In genomic region chr14:77051101-77051500, GRCh38 we compare ENCODE assay signal across 12 cellular contexts. TPM values are rescaled to one million over a fixed set of nuclear protein-coding genes. Genes with fewer than 3 reads are reported as not detected.
DNase-seq lines count a peak whose midpoint lies in the region; ATAC-seq, FAIRE-seq and TF ChIP-seq lines count a peak whose summit lies in the region.
"Had no signal": no experiment of that assay in that cellular context is flagged by ENCODE, and none has a peak within 500 bp of the region (broad histone marks: within the 10 kb centered on the region; RNA-seq: fewer than 3 reads in every experiment).

No MANE protein-coding gene starts in this region.

- H3K4me1 Mint-ChIP-seq in CD14-positive monocyte: peaks cover 39% of the 10 kb centered on the region
- H3K4me1 Mint-ChIP-seq in CD4-positive, alpha-beta T cell (ENCODE audit: low read depth): peaks cover 31% of the 10 kb centered on the region

- H3K4me1 ChIP-seq in K562 (replicated peaks in 1 of 2; ENCODE audit: control insufficient read depth in 2 of 2, insufficient read depth in 2 of 2, low read length in 2 of 2) (peaks cover 10 to 14% of the 10 kb centered on the region in 2 experiments), left ventricle myocardium inferior (peaks cover 49% of the 10 kb centered on the region), neuronal stem cell (ENCODE audit: control insufficient read depth in 2 of 2, insufficient read depth in 1 of 2, low read depth in 1 of 2, low read length in 2 of 2) (peaks cover 2 to 11% of the 10 kb centered on the region in 2 donors), upper lobe of left lung (peaks cover 34 to 46% (median 42%) of the 10 kb centered on the region in 4 donors)

- H3K27ac ChIP-seq in K562 (ENCODE audit: extremely low read depth, low read depth, low read length) (no peak overlapping the region), left ventricle myocardium inferior (replicated peaks) (peak overlapping the region; percentile 85), neuronal stem cell (replicated peaks; ENCODE audit: low read length) (no peak overlapping the region), upper lobe of left lung (peak overlapping the region; percentile 75 to 87 (median 78)), brain microvascular endothelial cell (no peak overlapping the region)
- H3K27ac ChIP-seq in CD4-positive, alpha-beta T cell (ENCODE audit: low read depth, low read length): no peak overlapping the region
- H3K27ac ChIP-seq: neutrophil had no signal

- TF ChIP-seq POLR2A in K562 (conservative IDR thresholded peaks at IDR 0.05) (no peak), upper lobe of left lung (IDR thresholded peaks at IDR 0.05) (peak in 1 of 4 donors; percentile 30)

- H3K9me1 ChIP-seq in K562 (ENCODE audit: control insufficient read depth, insufficient read depth, low read length): no peaks in the 10 kb centered on the region

- WGBS in K562 (ENCODE audit: insufficient coverage, low coverage, missing lambda C conversion rate): 64% methylated on average over 11 of the region's 11 CpGs
- WGBS in neuronal stem cell (ENCODE audit: extremely low coverage in 2 of 2, insufficient read length in 2 of 2, insufficient replicate concordance in 1 of 2), 2 donors: no CpG with 5 or more reads among the region's 11 CpGs
- WGBS in upper lobe of left lung, 2 donors: 8 to 36% methylated on average over 4 to 11 of the region's 11 CpGs

- peak overlapping the region; percentile 58 for H4K8ac ChIP-seq in neuronal stem cell (ENCODE audit: low read depth, low read length)

- peak overlapping the region in 1 of 2 experiments; percentile 81; a peak in 2 of 4 replicates for H3K9ac ChIP-seq in K562 (ENCODE audit: insufficient read depth in 1 of 2, low read depth in 2 of 2, low read length in 2 of 2)
- H3K9ac ChIP-seq in neuronal stem cell (ENCODE audit: low read depth, low read length, poor library complexity): peak overlapping the region; percentile 75

- peak overlapping the region; percentile 83 for H4K91ac ChIP-seq in neuronal stem cell (ENCODE audit: low read depth, low read length, poor library complexity)

- H3K18ac ChIP-seq in neuronal stem cell (ENCODE audit: low read length): peak overlapping the region; percentile 98

- H3K4me2 ChIP-seq in K562 (ENCODE audit: insufficient read depth, low read length) (no peak overlapping the region), neuronal stem cell (ENCODE audit: insufficient read depth, low read length, poor library complexity, severe bottlenecking) (no peak overlapping the region)

- no peaks in the 10 kb centered on the region for H3K27me3 Mint-ChIP-seq in CD14-positive monocyte (ENCODE audit: low read depth in 3 of 3)
- no peaks in the 10 kb centered on the region for H3K27me3 Mint-ChIP-seq in CD4-positive, alpha-beta T cell

- H2BK15ac ChIP-seq in neuronal stem cell (ENCODE audit: low read length): peak overlapping the region; percentile 99

- H3K23ac ChIP-seq in neuronal stem cell (ENCODE audit: low read depth, low read length, poor library complexity): peak overlapping the region; percentile 31

- no peak overlapping the region for H2BK5ac ChIP-seq in neuronal stem cell (ENCODE audit: low read length)

- no peak for FAIRE-seq in K562 (lab: Jason Lieb, UNC)

- CTCF ChIA-PET in K562 (lab: Yijun Ruan, JAX; ENCODE audit: low intra/inter-chr PET ratio): no interaction called here
- CTCF ChIA-PET in CD4-positive, alpha-beta T cell (lab: Charles Lee): interaction anchor here (0.6 to 1.7 kb wide), 4 partner anchors 9 to 179 kb away, joined by 3 to 5 read pairs (median 4); no protein-coding TSS in a partner anchor

- no peak overlapping the region for H2AFZ ChIP-seq in K562 (ENCODE audit: low read depth, low read length)
- peak overlapping the region; percentile 66 for H2AFZ ChIP-seq in neuronal stem cell (ENCODE audit: low read length)

- TF ChIP-seq EP300 in K562 (IDR thresholded peaks at IDR 0.05; ENCODE audit: low read length) (no peak), upper lobe of left lung (IDR thresholded peaks at IDR 0.05) (peak in 2 of 4 donors; percentile 67 to 73)

- H3K4ac ChIP-seq in neuronal stem cell (ENCODE audit: low read length): peak overlapping the region; percentile 99

- no peaks in the 10 kb centered on the region for H3K79me1 ChIP-seq in neuronal stem cell (ENCODE audit: low read depth, low read length)

- no TSS peak for BruUV-seq in K562 (replicated peaks; lab: Mats Ljungman, UMichigan)

- no peak overlapping the region for H3K4me3 Mint-ChIP-seq in CD14-positive monocyte
- no peak overlapping the region for H3K4me3 Mint-ChIP-seq in CD4-positive, alpha-beta T cell
- H3K4me3 Mint-ChIP-seq: activated naive CD4-positive, alpha-beta T cell treated with anti-CD3 and anti-CD28 coated beads for 36 hours had no signal

- no peaks in the 10 kb centered on the region for H3K36me3 Mint-ChIP-seq in CD14-positive monocyte
- H3K36me3 Mint-ChIP-seq in CD4-positive, alpha-beta T cell (ENCODE audit: low read depth): no peaks in the 10 kb centered on the region

- no peak for DNase-seq in K562 (ENCODE audit: extremely low read depth in 1 of 4, low spot score in 3 of 4)
- peak; percentile 81 for DNase-seq in left ventricle myocardium inferior
- DNase-seq in neuronal stem cell (ENCODE audit: low spot score): no peak
- peak; percentile 80 to 86 for DNase-seq in upper lobe of left lung
- no peak for DNase-seq in CD14-positive monocyte (ENCODE audit: low spot score)
- DNase-seq in CD4-positive, alpha-beta T cell: no peak
- no peak for DNase-seq in brain microvascular endothelial cell
- DNase-seq: activated naive CD4-positive, alpha-beta T cell treated with anti-CD3 and anti-CD28 coated beads for 36 hours; DMS 273 treated with DMSO at 0.1 percent for 48 hours; NCI-H526 had no signal

- no peaks in the 10 kb centered on the region for H3K27me3 ChIP-seq in K562 (ENCODE audit: control insufficient read depth in 2 of 2, insufficient read depth in 2 of 2, low read length in 2 of 2)
- H3K27me3 ChIP-seq in left ventricle myocardium inferior (ENCODE audit: low read depth): no peaks in the 10 kb centered on the region
- H3K27me3 ChIP-seq in neuronal stem cell (ENCODE audit: control insufficient read depth in 3 of 3, insufficient read depth in 3 of 3, low read depth in 1 of 3, low read length in 3 of 3): no peaks in the 10 kb centered on the region
- H3K27me3 ChIP-seq in upper lobe of left lung: no peaks in the 10 kb centered on the region
- H3K27me3 ChIP-seq in CD4-positive, alpha-beta T cell (ENCODE audit: control insufficient read depth, insufficient read depth, low read length): no peaks in the 10 kb centered on the region
- no peaks in the 10 kb centered on the region for H3K27me3 ChIP-seq in brain microvascular endothelial cell (replicated peaks)
- H3K27me3 ChIP-seq: neutrophil had no signal

- H3K36me3 ChIP-seq in K562 (ENCODE audit: control insufficient read depth, insufficient read depth, low read length): no peaks in the 10 kb centered on the region
- no peaks in the 10 kb centered on the region for H3K36me3 ChIP-seq in left ventricle myocardium inferior
- H3K36me3 ChIP-seq in neuronal stem cell (replicated peaks in 1 of 2; ENCODE audit: control insufficient read depth in 2 of 2, insufficient read depth in 2 of 2, low read length in 2 of 2): no peaks in the 10 kb centered on the region
- no peaks in the 10 kb centered on the region for H3K36me3 ChIP-seq in upper lobe of left lung
- no peaks in the 10 kb centered on the region for H3K36me3 ChIP-seq in brain microvascular endothelial cell (replicated peaks)
- H3K36me3 ChIP-seq: neutrophil had no signal

- H3K79me2 ChIP-seq in K562 (ENCODE audit: control insufficient read depth, insufficient read depth, low read length): no peaks in the 10 kb centered on the region

- no peak for TF ChIP-seq RAD21 in K562 (CRISPR knock-in tag; conservative IDR thresholded peaks at IDR 0.05 in 1 of 2, IDR thresholded peaks at IDR 0.05 in 1 of 2)

- peak overlapping the region; percentile 93 for H2AK5ac ChIP-seq in neuronal stem cell (ENCODE audit: low read depth, low read length)

- TF ChIP-seq CTCF in K562 (IDR thresholded peaks at IDR 0.05 in 2 of 3, conservative IDR thresholded peaks at IDR 0.05 in 1 of 3; ENCODE audit: insufficient read depth in 2 of 3, low read depth in 1 of 3, low read length in 3 of 3) (no peak), left ventricle myocardium inferior (IDR thresholded peaks at IDR 0.05; ENCODE audit: borderline replicate concordance) (no peak), upper lobe of left lung (IDR thresholded peaks at IDR 0.05) (no peak), CD14-positive monocyte (IDR thresholded peaks at IDR 0.05) (no peak), brain microvascular endothelial cell (IDR thresholded peaks at IDR 0.05; ENCODE audit: low read depth, low read length, missing control alignments) (no peak)
- no peak for TF ChIP-seq CTCF in CD4-positive, alpha-beta T cell (IDR thresholded peaks at IDR 0.05)

- peak overlapping the region; percentile 99 for H2BK12ac ChIP-seq in neuronal stem cell (ENCODE audit: low read length)

- peaks cover 0 to 6% (median 2%) of the 10 kb centered on the region in 7 donors for H3K9me3 Mint-ChIP-seq in CD14-positive monocyte
- H3K9me3 Mint-ChIP-seq in CD4-positive, alpha-beta T cell: no peaks in the 10 kb centered on the region

- POLR2A ChIA-PET in K562 (lab: Yijun Ruan, JAX): no interaction called here
- POLR2A ChIA-PET in CD4-positive, alpha-beta T cell (lab: Charles Lee): interaction anchor here (0.8 to 1.1 kb wide), 2 partner anchors 11 to 18 kb away, joined by 3 read pairs; no protein-coding TSS in a partner anchor

- ATAC-seq in K562 (no peak), upper lobe of left lung (ENCODE audit: low FRiP score in 2 of 2) (peak; percentile 81 to 85), GM18519 (IDR thresholded peaks at IDR 0.05; ENCODE audit: low FRiP score, unreplicated experiment) (no peak)
- ATAC-seq in CD4-positive, alpha-beta T cell (ENCODE audit: poor library complexity): no peak

- intact Hi-C loops in K562 (cut with micrococcal nuclease) (loop anchor here (5.0 kb wide), 1 partner anchor 39 kb away; no protein-coding TSS in a partner anchor), left ventricle myocardium inferior (cut with micrococcal nuclease) (no loop called here), CD14-positive monocyte (cut with micrococcal nuclease) (loop anchor here (5.0 kb wide), 3 partner anchors 134 to 174 kb away; no protein-coding TSS in a partner anchor)
- intact Hi-C loops in CD4-positive, alpha-beta T cell (cut with DNase I, micrococcal nuclease): loop anchor here in 1 of 2 experiments (5.0 kb wide), 1 partner anchor 39 kb away; no protein-coding TSS in a partner anchor

- peak overlapping the region; percentile 97 for H3K14ac ChIP-seq in neuronal stem cell (ENCODE audit: low read length)

- H3K9me3 ChIP-seq in K562 (replicated peaks; ENCODE audit: control insufficient read depth, insufficient read depth, low read depth, low read length): no peaks in the 10 kb centered on the region
- H3K9me3 ChIP-seq in left ventricle myocardium inferior (replicated peaks): peaks cover 7% of the 10 kb centered on the region
- no peaks in the 10 kb centered on the region for H3K9me3 ChIP-seq in neuronal stem cell (replicated peaks in 1 of 2; ENCODE audit: control insufficient read depth in 2 of 2, insufficient read depth in 1 of 2, low read depth in 1 of 2, low read length in 2 of 2)
- H3K9me3 ChIP-seq in upper lobe of left lung: peaks cover 0 to 6% (median 5%) of the 10 kb centered on the region in 4 donors
- no peaks in the 10 kb centered on the region for H3K9me3 ChIP-seq in CD4-positive, alpha-beta T cell (ENCODE audit: control insufficient read depth, low read length)
- H3K9me3 ChIP-seq: neutrophil had no signal

- peak overlapping the region; percentile 89 for H2BK120ac ChIP-seq in neuronal stem cell (ENCODE audit: low read depth, low read length)

- in situ Hi-C loops in K562 (cut with MboI): loop anchor here (25.0 kb wide), 1 partner anchor 339 kb away; no protein-coding TSS in a partner anchor
- in situ Hi-C loops in brain microvascular endothelial cell (cut with HindIII; ENCODE audit: low pct_ligation_motif_present, low sequenced_read_pairs): no loop called here

- no peaks in the 10 kb centered on the region for H4K20me1 ChIP-seq in K562 (replicated peaks; ENCODE audit: control insufficient read depth, insufficient read depth, low read length)

- H3K4me3 ChIP-seq in K562 (no peak overlapping the region), left ventricle myocardium inferior (no peak overlapping the region), neuronal stem cell (ENCODE audit: low read length in 2 of 2) (no peak overlapping the region), upper lobe of left lung (no peak overlapping the region), brain microvascular endothelial cell (ENCODE audit: low read depth, low read length) (no peak overlapping the region)

- H3K27ac Mint-ChIP-seq in CD14-positive monocyte: peak overlapping the region in 3 of 7 donors; percentile 21 to 66 (median 41)
- no peak overlapping the region for H3K27ac Mint-ChIP-seq in CD4-positive, alpha-beta T cell

RNA-seq across cellular contexts. Expression of gene IRF2BPL, which starts 22.6 kb away (rescaled TPM):
- 1.8 and 3.8 TPM in 2 replicates for total RNA-seq in K562 (2011; cell fraction: chromatin; rRNA removed; ENCODE audit: low replicate concordance)
- total RNA-seq in K562 (2011; cell fraction: nucleolus; rRNA removed): 5.5 and 6.5 TPM in 2 replicates
- 2.5 and 3.7 TPM in 2 replicates for total RNA-seq in K562 (2011; cell fraction: nucleoplasm; rRNA removed)
- total RNA-seq in K562 (2014; rRNA removed) (14.4 and 18.2 TPM in 2 replicates), K562 (2014; rRNA removed; fragmentation: Illumina TruSeq; extraction: Trizol) (2.4 and 2.5 TPM in 2 replicates), K562 (2015; rRNA removed; fragmentation: Illumina TruSeq; extraction: Trizol) (4.2 and 5.1 TPM in 2 replicates), K562 (2021) (21.6 and 22.1 TPM in 2 replicates), left ventricle myocardium inferior (35.5 TPM), upper lobe of left lung (100 to 1,000 TPM in 1 of 6 donors, 10 to 100 TPM in 5; 44.0 to 111 (median 49.6) TPM)
- polyA plus RNA-seq in K562 (2011; rRNA removed) (1.3 and 2.8 TPM in 2 replicates), K562 (2014; fragmentation: Illumina TruSeq; extraction: Trizol) (2.5 and 3.6 TPM in 2 replicates), K562 (2014; fragmentation: Nextera tagmentation; extraction: Ambion mirVana) (under 1 TPM; 0.52 to 0.75 TPM), K562 (2014; rRNA removed) (6.5 and 6.9 TPM in 2 replicates), CD14-positive monocyte (1 to 10 TPM; 1.4 to 1.9 TPM)
- polyA plus RNA-seq in K562 (2011; cell fraction: cytosol; rRNA removed): 1.7 and 4.5 TPM in 2 replicates
- 3.2 and 4.7 TPM in 2 replicates for polyA plus RNA-seq in K562 (2011; cell fraction: nucleus; rRNA removed)
- 16.8 and 19.2 TPM in 2 replicates for polyA plus RNA-seq in K562 (2012)
- 2.2 TPM in 2 replicates for polyA minus RNA-seq in K562 (2011; rRNA and poly(A)+ RNA removed)
- polyA minus RNA-seq in K562 (2011; cell fraction: cytosol; rRNA and poly(A)+ RNA removed): 6.6 and 10.5 TPM in 2 replicates
- polyA minus RNA-seq in K562 (2011; cell fraction: nucleus; rRNA and poly(A)+ RNA removed): 3.1 and 5.6 TPM in 2 replicates
- 12.3 TPM for polyA plus RNA-seq in neuronal stem cell (2013, experiment 1 of 2)
- 12.4 TPM for polyA plus RNA-seq in neuronal stem cell (2013, experiment 2 of 2)
- total RNA-seq in CD4-positive, alpha-beta T cell: 10 to 100 TPM; 70.9 to 71.8 TPM

RNA-seq across cellular contexts. Expression of gene CIPC, which starts 47.0 kb away (rescaled TPM):
- 10.6 and 18.5 TPM in 2 replicates for total RNA-seq in K562 (2011; cell fraction: chromatin; rRNA removed; ENCODE audit: low replicate concordance)
- 9.2 and 11.6 TPM in 2 replicates for total RNA-seq in K562 (2011; cell fraction: nucleolus; rRNA removed)
- total RNA-seq in K562 (2011; cell fraction: nucleoplasm; rRNA removed): 15.0 and 19.5 TPM in 2 replicates
- 8.5 and 11.1 TPM in 2 replicates for total RNA-seq in K562 (2014; rRNA removed)
- total RNA-seq in K562 (2014; rRNA removed; fragmentation: Illumina TruSeq; extraction: Trizol): 11.5 and 12.1 TPM in 2 replicates
- 11.1 and 11.9 TPM in 2 replicates for total RNA-seq in K562 (2015; rRNA removed; fragmentation: Illumina TruSeq; extraction: Trizol)
- total RNA-seq in K562 (2021): 10.7 and 14.4 TPM in 2 replicates
- 15.3 and 16.9 TPM in 2 replicates for polyA plus RNA-seq in K562 (2011; rRNA removed)
- 9.1 and 10.5 TPM in 2 replicates for polyA plus RNA-seq in K562 (2011; cell fraction: cytosol; rRNA removed)
- polyA plus RNA-seq in K562 (2011; cell fraction: nucleus; rRNA removed): 14.3 and 15.5 TPM in 2 replicates
- polyA plus RNA-seq in K562 (2012): 5.6 and 8.3 TPM in 2 replicates
- polyA plus RNA-seq in K562 (2014; fragmentation: Illumina TruSeq; extraction: Trizol): 9.6 and 11.4 TPM in 2 replicates
- 1 to 10 TPM; 5.0 to 6.5 TPM for polyA plus RNA-seq in K562 (2014; fragmentation: Nextera tagmentation; extraction: Ambion mirVana)
- 9.0 and 10.8 TPM in 2 replicates for polyA plus RNA-seq in K562 (2014; rRNA removed)
- 13.3 and 14.9 TPM in 2 replicates for polyA minus RNA-seq in K562 (2011; rRNA and poly(A)+ RNA removed)
- polyA minus RNA-seq in K562 (2011; cell fraction: cytosol; rRNA and poly(A)+ RNA removed): 5.8 and 11.6 TPM in 2 replicates
- polyA minus RNA-seq in K562 (2011; cell fraction: nucleus; rRNA and poly(A)+ RNA removed): 7.7 and 8.3 TPM in 2 replicates
- total RNA-seq in left ventricle myocardium inferior: 70.3 TPM
- 14.2 TPM for polyA plus RNA-seq in neuronal stem cell (2013, experiment 1 of 2)
- polyA plus RNA-seq in neuronal stem cell (2013, experiment 2 of 2): 14.6 TPM
- total RNA-seq in upper lobe of left lung: 10 to 100 TPM; 25.1 to 42.4 (median 32.7) TPM
- 10 to 100 TPM in 1 of 2 donors, 1 to 10 TPM in 1; 4.4 to 11.2 TPM for polyA plus RNA-seq in CD14-positive monocyte
- 10 to 100 TPM in 1 of 2 experiments, 1 to 10 TPM in 1; 8.2 to 10.7 TPM for total RNA-seq in CD4-positive, alpha-beta T cell

Comparison
In these comparisons a context has a peak if more than half of its experiments do, and no peak if none do; other contexts are left out.
1. ATAC-seq: peak in upper lobe of left lung (2 of 2); none in K562 (single experiment), GM18519 (single experiment) and CD4-positive, alpha-beta T cell (single experiment).
2. DNase-seq: peak in left ventricle myocardium inferior (single experiment) and upper lobe of left lung (2 of 2); none in K562 (0 of 4), neuronal stem cell (single experiment), CD14-positive monocyte (single experiment), CD4-positive, alpha-beta T cell (0 of 10) and brain microvascular endothelial cell (single experiment).
3. H3K27ac ChIP-seq: peak in left ventricle myocardium inferior (single experiment) and upper lobe of left lung (4 of 4); none in K562 (single experiment), neuronal stem cell (single experiment), CD4-positive, alpha-beta T cell (single experiment) and brain microvascular endothelial cell (single experiment).